In genomic region chr6:49841424-49841823, GRCh38 we compare ENCODE assay signal across 1 cellular context.
TF ChIP-seq lines count a peak whose summit lies in the region.

No MANE protein-coding gene starts in this region.

TF ChIP-seq in K562, 482 proteins besides CTCF, POLR2A, EP300 and RAD21 (continues in another document):
- no peak for TF ChIP-seq ZBTB11 (CRISPR knock-in tag; IDR thresholded peaks at IDR 0.05)
- peak; percentile 38 for TF ChIP-seq SOX6 (IDR thresholded peaks at IDR 0.05)
- TF ChIP-seq TCF15 (CRISPR knock-in tag; IDR thresholded peaks at IDR 0.05), result no peak
- no peak for TF ChIP-seq PBX2 (CRISPR knock-in tag; IDR thresholded peaks at IDR 0.05; ENCODE audit: low read depth)
- TF ChIP-seq PBX2 (tag; conservative IDR thresholded peaks at IDR 0.05; ENCODE audit: low read depth), result peak; percentile 74
- TF ChIP-seq NCOA2 (IDR thresholded peaks at IDR 0.05; ENCODE audit: partially characterized antibody in 2 of 2), result no peak
- TF ChIP-seq FOS (IDR thresholded peaks at IDR 0.05; ENCODE audit: extremely low read depth, insufficient read length), result no peak
- no peak for TF ChIP-seq ZNF347 (CRISPR knock-in tag; IDR thresholded peaks at IDR 0.05; ENCODE audit: low read depth)
- TF ChIP-seq MECOM (CRISPR knock-in tag; IDR thresholded peaks at IDR 0.05), result peak; percentile 87
- no peak for TF ChIP-seq ZNF174 (CRISPR knock-in tag; IDR thresholded peaks at IDR 0.05)
- TF ChIP-seq HMG20A (CRISPR knock-in tag; conservative IDR thresholded peaks at IDR 0.05), result 0 out of 2 replicates have a peak, but pooled peaks have one; percentile 32
- no peak for TF ChIP-seq DMBX1 (CRISPR knock-in tag; IDR thresholded peaks at IDR 0.05; ENCODE audit: borderline replicate concordance)
- no peak for TF ChIP-seq FOXA1 (IDR thresholded peaks at IDR 0.05; ENCODE audit: borderline replicate concordance)
- TF ChIP-seq BRF2 (IDR thresholded peaks at IDR 0.05; ENCODE audit: borderline replicate concordance, insufficient read depth, insufficient read length), result no peak
- no peak for TF ChIP-seq SAFB2 (IDR thresholded peaks at IDR 0.05; ENCODE audit: borderline replicate concordance, low read depth, low read length, severe bottlenecking)
- no peak for TF ChIP-seq ZNF77 (CRISPR knock-in tag; IDR thresholded peaks at IDR 0.05)
- no peak for TF ChIP-seq MYBL2 (IDR thresholded peaks at IDR 0.05; ENCODE audit: low read depth)
- no peak for TF ChIP-seq MYBL2 (CRISPR knock-in tag; IDR thresholded peaks at IDR 0.05; ENCODE audit: borderline replicate concordance)
- TF ChIP-seq SIX5 (IDR thresholded peaks at IDR 0.05; ENCODE audit: borderline replicate concordance in 1 of 2, insufficient read depth in 1 of 2, low read depth in 1 of 2, low read length in 2 of 2), result no peak
- peak; percentile 81 for TF ChIP-seq JUND (IDR thresholded peaks at IDR 0.05; ENCODE audit: borderline replicate concordance, low read depth, low read length)
- TF ChIP-seq JUND (tag; IDR thresholded peaks at IDR 0.05; ENCODE audit: borderline replicate concordance, low read depth, low read length), result peak; percentile 54; the same call in 1 of the 3 replicates
- peak; percentile 83 for TF ChIP-seq MEIS2 (IDR thresholded peaks at IDR 0.05; ENCODE audit: partially characterized antibody)
- peak; percentile 8; the same call in 1 of the 2 replicates for TF ChIP-seq ZNF316 (IDR thresholded peaks at IDR 0.05)
- no peak for TF ChIP-seq NFIC (IDR thresholded peaks at IDR 0.05)
- no peak for TF ChIP-seq FOXK2 (conservative IDR thresholded peaks at IDR 0.05 in 1 of 2, IDR thresholded peaks at IDR 0.05 in 1 of 2; ENCODE audit: low read depth in 2 of 2)
- TF ChIP-seq ZC3H8 (IDR thresholded peaks at IDR 0.05), result no peak
- TF ChIP-seq ZC3H11A (IDR thresholded peaks at IDR 0.05; ENCODE audit: low read depth, low read length), result no peak
- TF ChIP-seq ZBTB17 (CRISPR knock-in tag; IDR thresholded peaks at IDR 0.05), result no peak
- TF ChIP-seq RAD51 (IDR thresholded peaks at IDR 0.05; ENCODE audit: borderline replicate concordance, low read depth), result no peak
- TF ChIP-seq TAF1 (IDR thresholded peaks at IDR 0.05; ENCODE audit: control insufficient read depth, extremely low read depth, insufficient read depth, low read length, severe bottlenecking), result no peak
- TF ChIP-seq ZNF444 (CRISPR knock-in tag; IDR thresholded peaks at IDR 0.05), result no peak
- no peak for TF ChIP-seq ZNF165 (CRISPR knock-in tag; IDR thresholded peaks at IDR 0.05; ENCODE audit: borderline replicate concordance)
- no peak for TF ChIP-seq MTF1 (CRISPR knock-in tag; IDR thresholded peaks at IDR 0.05; ENCODE audit: borderline replicate concordance)
- TF ChIP-seq, protein P1, sequence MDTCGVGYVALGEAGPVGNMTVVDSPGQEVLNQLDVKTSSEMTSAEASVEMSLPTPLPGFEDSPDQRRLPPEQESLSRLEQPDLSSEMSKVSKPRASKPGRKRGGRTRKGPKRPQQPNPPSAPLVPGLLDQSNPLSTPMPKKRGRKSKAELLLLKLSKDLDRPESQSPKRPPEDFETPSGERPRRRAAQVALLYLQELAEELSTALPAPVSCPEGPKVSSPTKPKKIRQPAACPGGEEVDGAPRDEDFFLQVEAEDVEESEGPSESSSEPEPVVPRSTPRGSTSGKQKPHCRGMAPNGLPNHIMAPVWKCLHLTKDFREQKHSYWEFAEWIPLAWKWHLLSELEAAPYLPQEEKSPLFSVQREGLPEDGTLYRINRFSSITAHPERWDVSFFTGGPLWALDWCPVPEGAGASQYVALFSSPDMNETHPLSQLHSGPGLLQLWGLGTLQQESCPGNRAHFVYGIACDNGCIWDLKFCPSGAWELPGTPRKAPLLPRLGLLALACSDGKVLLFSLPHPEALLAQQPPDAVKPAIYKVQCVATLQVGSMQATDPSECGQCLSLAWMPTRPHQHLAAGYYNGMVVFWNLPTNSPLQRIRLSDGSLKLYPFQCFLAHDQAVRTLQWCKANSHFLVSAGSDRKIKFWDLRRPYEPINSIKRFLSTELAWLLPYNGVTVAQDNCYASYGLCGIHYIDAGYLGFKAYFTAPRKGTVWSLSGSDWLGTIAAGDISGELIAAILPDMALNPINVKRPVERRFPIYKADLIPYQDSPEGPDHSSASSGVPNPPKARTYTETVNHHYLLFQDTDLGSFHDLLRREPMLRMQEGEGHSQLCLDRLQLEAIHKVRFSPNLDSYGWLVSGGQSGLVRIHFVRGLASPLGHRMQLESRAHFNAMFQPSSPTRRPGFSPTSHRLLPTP (IDR thresholded peaks at IDR 0.05; ENCODE audit: borderline replicate concordance, extremely low read depth, insufficient read length), result no peak
- TF ChIP-seq E2F5 (CRISPR knock-in tag; IDR thresholded peaks at IDR 0.05), result no peak
- TF ChIP-seq, protein P2, sequence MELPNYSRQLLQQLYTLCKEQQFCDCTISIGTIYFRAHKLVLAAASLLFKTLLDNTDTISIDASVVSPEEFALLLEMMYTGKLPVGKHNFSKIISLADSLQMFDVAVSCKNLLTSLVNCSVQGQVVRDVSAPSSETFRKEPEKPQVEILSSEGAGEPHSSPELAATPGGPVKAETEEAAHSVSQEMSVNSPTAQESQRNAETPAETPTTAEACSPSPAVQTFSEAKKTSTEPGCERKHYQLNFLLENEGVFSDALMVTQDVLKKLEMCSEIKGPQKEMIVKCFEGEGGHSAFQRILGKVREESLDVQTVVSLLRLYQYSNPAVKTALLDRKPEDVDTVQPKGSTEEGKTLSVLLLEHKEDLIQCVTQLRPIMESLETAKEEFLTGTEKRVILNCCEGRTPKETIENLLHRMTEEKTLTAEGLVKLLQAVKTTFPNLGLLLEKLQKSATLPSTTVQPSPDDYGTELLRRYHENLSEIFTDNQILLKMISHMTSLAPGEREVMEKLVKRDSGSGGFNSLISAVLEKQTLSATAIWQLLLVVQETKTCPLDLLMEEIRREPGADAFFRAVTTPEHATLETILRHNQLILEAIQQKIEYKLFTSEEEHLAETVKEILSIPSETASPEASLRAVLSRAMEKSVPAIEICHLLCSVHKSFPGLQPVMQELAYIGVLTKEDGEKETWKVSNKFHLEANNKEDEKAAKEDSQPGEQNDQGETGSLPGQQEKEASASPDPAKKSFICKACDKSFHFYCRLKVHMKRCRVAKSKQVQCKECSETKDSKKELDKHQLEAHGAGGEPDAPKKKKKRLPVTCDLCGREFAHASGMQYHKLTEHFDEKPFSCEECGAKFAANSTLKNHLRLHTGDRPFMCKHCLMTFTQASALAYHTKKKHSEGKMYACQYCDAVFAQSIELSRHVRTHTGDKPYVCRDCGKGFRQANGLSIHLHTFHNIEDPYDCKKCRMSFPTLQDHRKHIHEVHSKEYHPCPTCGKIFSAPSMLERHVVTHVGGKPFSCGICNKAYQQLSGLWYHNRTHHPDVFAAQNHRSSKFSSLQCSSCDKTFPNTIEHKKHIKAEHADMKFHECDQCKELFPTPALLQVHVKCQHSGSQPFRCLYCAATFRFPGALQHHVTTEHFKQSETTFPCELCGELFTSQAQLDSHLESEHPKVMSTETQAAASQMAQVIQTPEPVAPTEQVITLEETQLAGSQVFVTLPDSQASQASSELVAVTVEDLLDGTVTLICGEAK (IDR thresholded peaks at IDR 0.05), result no peak
- TF ChIP-seq, protein P2 (CRISPR knock-in tag; IDR thresholded peaks at IDR 0.05), result no peak
- no peak for TF ChIP-seq EHMT2 (IDR thresholded peaks at IDR 0.05)
- no peak for TF ChIP-seq LCOR (CRISPR knock-in tag; IDR thresholded peaks at IDR 0.05)
